In genomic region chr2:200943527-200944120, GRCh38 we compare ENCODE assay signal across 21 cellular contexts.
DNase-seq lines count a peak whose midpoint lies in the region; ATAC-seq and TF ChIP-seq lines count a peak whose summit lies in the region.
"Had no signal": no experiment of that assay in that cellular context is flagged by ENCODE, and none has a peak within 500 bp of the region (broad histone marks: within the 10 kb centered on the region; RNA-seq: fewer than 3 reads in every experiment).

No MANE protein-coding gene starts in this region.

- no peak for ATAC-seq in central memory CD8-positive, alpha-beta T cell (replicated peaks; ENCODE audit: extremely low read depth, poor library complexity, severe bottlenecking)
- ATAC-seq in stimulated activated effector memory CD8-positive, alpha-beta T cell treated with anti-CD3 and anti-CD28 coated beads, Interleukin-12 subunit alpha, Interleukin-12 subunit beta, amount 100 ng/mL, for 72 hours, result peak; percentile 78
- ATAC-seq in HG03432 (IDR thresholded peaks at IDR 0.05; ENCODE audit: unreplicated experiment) (no peak), GM18502 (IDR thresholded peaks at IDR 0.05; ENCODE audit: poor library complexity, unreplicated experiment) (no peak)

- H3K9me3 ChIP-seq in OCI-LY3 (ENCODE audit: insufficient read depth, low read length), result no peaks in the 10 kb centered on the region
- H3K9me3 ChIP-seq: right atrium auricular region, upper lobe of left lung had no signal

- peak overlapping the region; percentile 63 for H3K27ac ChIP-seq in OCI-LY3 (ENCODE audit: low read length)
- H3K27ac ChIP-seq: foreskin keratinocyte, KMS-11, right atrium auricular region, upper lobe of left lung, VCaP had no signal

- TF ChIP-seq CTCF in OCI-LY3 (IDR thresholded peaks at IDR 0.05; ENCODE audit: low read depth, low read length), result no peak

- peak overlapping the region; percentile 89 for H3K27ac Mint-ChIP-seq in activated naive CD4-positive, alpha-beta T cell treated with anti-CD3 and anti-CD28 coated beads, Interleukin-2, amount 50 U/mL, for 24 hours
- no peak overlapping the region for H3K27ac Mint-ChIP-seq in activated naive CD4-positive, alpha-beta T cell treated with anti-CD3 and anti-CD28 coated beads, Interleukin-2, amount 10 ng/mL, durations not matched to agents 7 days and 5 days
- H3K27ac Mint-ChIP-seq in central memory CD8-positive, alpha-beta T cell (ENCODE audit: low read depth), result peak overlapping the region; percentile 74
- peak overlapping the region; percentile 96 for H3K27ac Mint-ChIP-seq in stimulated activated effector memory CD8-positive, alpha-beta T cell treated with anti-CD3 and anti-CD28 coated beads, Interleukin-12 subunit alpha, Interleukin-12 subunit beta, amount 100 ng/mL, for 72 hours

- no peaks in the 10 kb centered on the region for H3K79me2 ChIP-seq in OCI-LY3 (ENCODE audit: low read length)

- no peak for DNase-seq in activated naive CD4-positive, alpha-beta T cell treated with anti-CD3 and anti-CD28 coated beads, Interleukin-2, amount 10 ng/mL, durations not matched to agents 7 days and 5 days
- no peak for DNase-seq in central memory CD8-positive, alpha-beta T cell (ENCODE audit: low spot score in 2 of 2)
- DNase-seq in stimulated activated effector memory CD8-positive, alpha-beta T cell treated with anti-CD3 and anti-CD28 coated beads, Interleukin-12 subunit alpha, Interleukin-12 subunit beta, amount 100 ng/mL, for 72 hours (ENCODE audit: low spot score in 2 of 2), result no peak
- no peak for DNase-seq in NCI-H2029 (lab: John Stamatoyannopoulos, UW)
- DNase-seq: activated gamma-delta T cell treated with Interleukin-2 at 50 U/mL for 16 hours, COR-L47, cortex of kidney, foreskin keratinocyte, NCI-H1092, NCI-H2081 treated with DMSO at 0.1 percent for 48 hours, NCI-H524 treated with DMSO at 0.1 percent for 48 hours, SHP77 treated with DMSO at 0.1 percent for 48 hours, upper lobe of left lung had no signal

- peak overlapping the region; percentile 0; the same call in 1 of the 2 replicates for H3K4me3 ChIP-seq in OCI-LY3 (ENCODE audit: low read length)
- H3K4me3 ChIP-seq: right atrium auricular region, upper lobe of left lung had no signal

- H3K4me1 ChIP-seq in OCI-LY3 (ENCODE audit: low read length), result peaks cover 35% of the 10 kb centered on the region
- H3K4me1 ChIP-seq: right atrium auricular region, upper lobe of left lung had no signal

- peaks cover 36% of the 10 kb centered on the region for H3K36me3 ChIP-seq in OCI-LY3 (replicated peaks; ENCODE audit: low read depth, low read length)

- H3K9me3 Mint-ChIP-seq in activated naive CD4-positive, alpha-beta T cell treated with anti-CD3 and anti-CD28 coated beads, Interleukin-2, amount 50 U/mL, for 24 hours, result no peaks in the 10 kb centered on the region
- no peaks in the 10 kb centered on the region for H3K9me3 Mint-ChIP-seq in activated naive CD4-positive, alpha-beta T cell treated with anti-CD3 and anti-CD28 coated beads, Interleukin-2, amount 10 ng/mL, durations not matched to agents 7 days and 5 days
- no peaks in the 10 kb centered on the region for H3K9me3 Mint-ChIP-seq in central memory CD8-positive, alpha-beta T cell
- no peaks in the 10 kb centered on the region for H3K9me3 Mint-ChIP-seq in stimulated activated effector memory CD8-positive, alpha-beta T cell treated with anti-CD3 and anti-CD28 coated beads, Interleukin-12 subunit alpha, Interleukin-12 subunit beta, amount 100 ng/mL, for 72 hours
- H3K9me3 Mint-ChIP-seq: brain had no signal

- no peak overlapping the region for H2AFZ ChIP-seq in OCI-LY3 (ENCODE audit: low read depth, low read length)

- H4K20me1 ChIP-seq in OCI-LY3 (ENCODE audit: insufficient read depth, low read length), result no peaks in the 10 kb centered on the region

- H3K4me1 Mint-ChIP-seq in activated naive CD4-positive, alpha-beta T cell treated with anti-CD3 and anti-CD28 coated beads, Interleukin-2, amount 50 U/mL, for 24 hours, result peaks cover 19% of the 10 kb centered on the region
- peaks cover 3% of the 10 kb centered on the region for H3K4me1 Mint-ChIP-seq in activated naive CD4-positive, alpha-beta T cell treated with anti-CD3 and anti-CD28 coated beads, Interleukin-2, amount 10 ng/mL, durations not matched to agents 7 days and 5 days
- H3K4me1 Mint-ChIP-seq in central memory CD8-positive, alpha-beta T cell, result peaks cover 13% of the 10 kb centered on the region
- H3K4me1 Mint-ChIP-seq in stimulated activated effector memory CD8-positive, alpha-beta T cell treated with anti-CD3 and anti-CD28 coated beads, Interleukin-12 subunit alpha, Interleukin-12 subunit beta, amount 100 ng/mL, for 72 hours, result peaks cover 26% of the 10 kb centered on the region
- H3K4me1 Mint-ChIP-seq: brain had no signal

- peaks cover 22% of the 10 kb centered on the region for H3K36me3 Mint-ChIP-seq in activated naive CD4-positive, alpha-beta T cell treated with anti-CD3 and anti-CD28 coated beads, Interleukin-2, amount 50 U/mL, for 24 hours
- H3K36me3 Mint-ChIP-seq in activated naive CD4-positive, alpha-beta T cell treated with anti-CD3 and anti-CD28 coated beads, Interleukin-2, amount 10 ng/mL, durations not matched to agents 7 days and 5 days, result peaks cover 47% of the 10 kb centered on the region
- peaks cover 40% of the 10 kb centered on the region for H3K36me3 Mint-ChIP-seq in central memory CD8-positive, alpha-beta T cell (ENCODE audit: insufficient read depth)
- peaks cover 90% of the 10 kb centered on the region for H3K36me3 Mint-ChIP-seq in stimulated activated effector memory CD8-positive, alpha-beta T cell treated with anti-CD3 and anti-CD28 coated beads, Interleukin-12 subunit alpha, Interleukin-12 subunit beta, amount 100 ng/mL, for 72 hours

- no peak overlapping the region for H3K4me3 Mint-ChIP-seq in activated naive CD4-positive, alpha-beta T cell treated with anti-CD3 and anti-CD28 coated beads, Interleukin-2, amount 50 U/mL, for 24 hours
- H3K4me3 Mint-ChIP-seq in activated naive CD4-positive, alpha-beta T cell treated with anti-CD3 and anti-CD28 coated beads, Interleukin-2, amount 10 ng/mL, durations not matched to agents 7 days and 5 days, result no peak overlapping the region
- no peak overlapping the region for H3K4me3 Mint-ChIP-seq in central memory CD8-positive, alpha-beta T cell
- H3K4me3 Mint-ChIP-seq in stimulated activated effector memory CD8-positive, alpha-beta T cell treated with anti-CD3 and anti-CD28 coated beads, Interleukin-12 subunit alpha, Interleukin-12 subunit beta, amount 100 ng/mL, for 72 hours, result peak overlapping the region; percentile 55

- H3K27me3 ChIP-seq in OCI-LY3 (ENCODE audit: low read depth, low read length), result no peaks in the 10 kb centered on the region
- H3K27me3 ChIP-seq: foreskin keratinocyte, right atrium auricular region, upper lobe of left lung had no signal

- CTCF ChIA-PET in activated naive CD4-positive, alpha-beta T cell treated with anti-CD3 and anti-CD28 coated beads, Interleukin-2, amount 10 ng/mL, durations not matched to agents 7 days and 5 days (lab: Charles Lee), result interaction anchor here (2.1 kb wide), 1 partner anchor 19 kb away, joined by 6 read pairs; the partner anchor contains the start of gene ORC2

- no peak overlapping the region for H3K9ac ChIP-seq in OCI-LY3 (ENCODE audit: low read length)
- H3K9ac ChIP-seq: KMS-11 had no signal

- H3K27me3 Mint-ChIP-seq in activated naive CD4-positive, alpha-beta T cell treated with anti-CD3 and anti-CD28 coated beads, Interleukin-2, amount 50 U/mL, for 24 hours, result no peaks in the 10 kb centered on the region
- no peaks in the 10 kb centered on the region for H3K27me3 Mint-ChIP-seq in activated naive CD4-positive, alpha-beta T cell treated with anti-CD3 and anti-CD28 coated beads, Interleukin-2, amount 10 ng/mL, durations not matched to agents 7 days and 5 days
- H3K27me3 Mint-ChIP-seq in central memory CD8-positive, alpha-beta T cell, result no peaks in the 10 kb centered on the region
- H3K27me3 Mint-ChIP-seq: brain had no signal

- H3K4me2 ChIP-seq in OCI-LY3 (ENCODE audit: low read length), result peak overlapping the region; percentile 54
- H3K4me2 ChIP-seq: KMS-11 had no signal
